16 cellular contexts compared by ENCODE assay signal in genomic region chr2:157523270-157524059, GRCh38.
DNase-seq lines count a peak whose midpoint lies in the region; ATAC-seq lines count a peak whose summit lies in the region.
"Had no signal": no experiment of that assay in that cellular context is flagged by ENCODE, and none has a peak within 500 bp of the region (broad histone marks: within the 10 kb centered on the region; RNA-seq: fewer than 3 reads in every experiment).

No MANE protein-coding gene starts in this region.

- DNase-seq in activated T-cell treated with anti-CD3 and anti-CD28 coated beads, Interleukin-2, amount 50 U/mL, for 72 hours = no peak
- no peak for DNase-seq in activated T-cell treated with anti-CD3 and anti-CD28 coated beads, Interleukin-2, amount 50 U/mL, for 1 hour
- DNase-seq in NOMO-1 treated with DMSO at 0.1 percent for 48 hours (lab: John Stamatoyannopoulos, UW; ENCODE audit: unreplicated experiment) (peak; percentile 65), globus pallidus (ENCODE audit: low spot score) (peak; percentile 3), NCI-H82 (lab: John Stamatoyannopoulos, UW) (no peak)
- DNase-seq in stimulated activated naive B cell treated with anti-CD40 and anti-IgM and Interleukin-4, amounts not matched to agents 10 μg/mL and 1 μg/mL and 100 μg/mL, for 72 hours = no peak
- DNase-seq: Calu3; CD4-positive, alpha-beta T cell; DMS79 treated with DMSO at 0.1 percent for 48 hours; GDM1; IMR-90; NCI-H1105; NCI-H1694 treated with DMSO at 0.1 percent for 48 hours; NCI-H446 treated with DMSO at 0.1 percent for 48 hours had no signal

- H3K4me1 Mint-ChIP-seq in activated T-cell treated with anti-CD3 and anti-CD28 coated beads, Interleukin-2, amount 50 U/mL, for 72 hours (ENCODE audit: low read depth) = no peaks in the 10 kb centered on the region
- H3K4me1 Mint-ChIP-seq in stimulated activated naive B cell treated with anti-CD40 and anti-IgM and Interleukin-4, amounts not matched to agents 10 μg/mL and 1 μg/mL and 100 μg/mL, for 72 hours = peaks cover 18 to 24% of the 10 kb centered on the region in 2 donors

- H3K9me3 Mint-ChIP-seq in activated T-cell treated with anti-CD3 and anti-CD28 coated beads, Interleukin-2, amount 50 U/mL, for 72 hours = no peaks in the 10 kb centered on the region
- H3K9me3 Mint-ChIP-seq in stimulated activated naive B cell treated with anti-CD40 and anti-IgM and Interleukin-4, amounts not matched to agents 10 μg/mL and 1 μg/mL and 100 μg/mL, for 72 hours = no peaks in the 10 kb centered on the region
- H3K9me3 Mint-ChIP-seq: CD4-positive, alpha-beta T cell had no signal

- H3K27ac Mint-ChIP-seq in activated T-cell treated with anti-CD3 and anti-CD28 coated beads, Interleukin-2, amount 50 U/mL, for 72 hours = peak overlapping the region; percentile 48
- H3K27ac Mint-ChIP-seq in stimulated activated naive B cell treated with anti-CD40 and anti-IgM and Interleukin-4, amounts not matched to agents 10 μg/mL and 1 μg/mL and 100 μg/mL, for 72 hours = peak overlapping the region; percentile 56
- H3K27ac Mint-ChIP-seq: CD4-positive, alpha-beta T cell had no signal

- no peaks in the 10 kb centered on the region for H3K36me3 Mint-ChIP-seq in activated T-cell treated with anti-CD3 and anti-CD28 coated beads, Interleukin-2, amount 50 U/mL, for 72 hours (ENCODE audit: insufficient read depth in 2 of 2)
- H3K36me3 Mint-ChIP-seq in stimulated activated naive B cell treated with anti-CD40 and anti-IgM and Interleukin-4, amounts not matched to agents 10 μg/mL and 1 μg/mL and 100 μg/mL, for 72 hours = no peaks in the 10 kb centered on the region

- H3K27me3 Mint-ChIP-seq in activated T-cell treated with anti-CD3 and anti-CD28 coated beads, Interleukin-2, amount 50 U/mL, for 72 hours (ENCODE audit: low read depth) = no peaks in the 10 kb centered on the region
- peaks cover 4 to 5% of the 10 kb centered on the region in 2 donors for H3K27me3 Mint-ChIP-seq in stimulated activated naive B cell treated with anti-CD40 and anti-IgM and Interleukin-4, amounts not matched to agents 10 μg/mL and 1 μg/mL and 100 μg/mL, for 72 hours
- H3K27me3 Mint-ChIP-seq: CD4-positive, alpha-beta T cell had no signal

- H3K4me3 Mint-ChIP-seq in activated T-cell treated with anti-CD3 and anti-CD28 coated beads, Interleukin-2, amount 50 U/mL, for 72 hours = no peak overlapping the region
- H3K4me3 Mint-ChIP-seq in stimulated activated naive B cell treated with anti-CD40 and anti-IgM and Interleukin-4, amounts not matched to agents 10 μg/mL and 1 μg/mL and 100 μg/mL, for 72 hours = peak overlapping the region; percentile 9 to 27
- H3K4me3 Mint-ChIP-seq: CD4-positive, alpha-beta T cell had no signal

- no peak for ATAC-seq in activated T-cell treated with anti-CD3 and anti-CD28 coated beads, Interleukin-2, amount 50 U/mL, for 72 hours (replicated peaks in 1 of 2)
- ATAC-seq in stimulated activated naive B cell treated with anti-CD40 and anti-IgM and Interleukin-4, amounts not matched to agents 10 μg/mL and 1 μg/mL and 100 μg/mL, for 72 hours (replicated peaks) = peak; percentile 92 to 93
- ATAC-seq in GM21447 (IDR thresholded peaks at IDR 0.05; ENCODE audit: unreplicated experiment) = no peak
- ATAC-seq in GM18858 (IDR thresholded peaks at IDR 0.05; ENCODE audit: unreplicated experiment) = no peak

Comparison
In these comparisons a context has a peak if more than half of its experiments do, and no peak if none do; other contexts are left out.
1. ATAC-seq: peak in stimulated activated naive B cell treated with anti-CD40 and anti-IgM and Interleukin-4, amounts not matched to agents 10 μg/mL and 1 μg/mL and 100 μg/mL, for 72 hours (2 of 2); none in activated T-cell treated with anti-CD3 and anti-CD28 coated beads, Interleukin-2, amount 50 U/mL, for 72 hours (0 of 2), GM21447 (single experiment) and GM18858 (single experiment).
2. DNase-seq: peak in NOMO-1 treated with DMSO at 0.1 percent for 48 hours (single experiment) and globus pallidus (single experiment); none in activated T-cell treated with anti-CD3 and anti-CD28 coated beads, Interleukin-2, amount 50 U/mL, for 72 hours (0 of 2), activated T-cell treated with anti-CD3 and anti-CD28 coated beads, Interleukin-2, amount 50 U/mL, for 1 hour (single experiment), stimulated activated naive B cell treated with anti-CD40 and anti-IgM and Interleukin-4, amounts not matched to agents 10 μg/mL and 1 μg/mL and 100 μg/mL, for 72 hours (single experiment) and NCI-H82 (single experiment).
3. H3K4me3 Mint-ChIP-seq: peak in stimulated activated naive B cell treated with anti-CD40 and anti-IgM and Interleukin-4, amounts not matched to agents 10 μg/mL and 1 μg/mL and 100 μg/mL, for 72 hours (2 of 2); none in activated T-cell treated with anti-CD3 and anti-CD28 coated beads, Interleukin-2, amount 50 U/mL, for 72 hours (0 of 2).